ENCODE assay signal across 1 cellular context in the genomic region with DNA sequence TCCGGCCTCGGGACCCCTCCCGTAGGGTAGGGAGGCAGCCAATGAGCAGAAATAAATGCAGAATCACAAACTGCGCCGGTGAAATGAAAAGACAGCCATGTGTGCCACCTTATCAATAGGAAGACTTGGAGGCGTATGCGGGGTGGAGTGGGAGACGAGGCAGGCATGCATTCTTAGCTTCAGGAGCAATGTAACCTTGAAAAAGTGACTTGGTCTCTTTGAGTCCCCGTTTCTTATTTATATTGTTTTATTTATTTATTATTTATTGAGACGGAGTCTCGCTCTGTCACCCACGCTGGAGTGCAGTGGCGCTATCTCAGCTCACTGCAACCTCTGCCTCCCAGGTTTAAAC.
TF ChIP-seq lines count a peak whose summit lies in the region.

No MANE protein-coding gene starts in this region.

TF ChIP-seq in GM12878, 131 proteins besides CTCF, POLR2A, EP300 and RAD21:
- TF ChIP-seq STAT3 (IDR thresholded peaks at IDR 0.05; ENCODE audit: low read depth, low read length) (no peak), CBX5 (IDR thresholded peaks at IDR 0.05; ENCODE audit: low read depth) (no peak), POU2F2 (IDR thresholded peaks at IDR 0.05; ENCODE audit: borderline replicate concordance, low read depth, low read length) (no peak), FOXK2 (IDR thresholded peaks at IDR 0.05) (no peak), ZBED1 (IDR thresholded peaks at IDR 0.05; ENCODE audit: borderline replicate concordance) (no peak), SMAD1 (IDR thresholded peaks at IDR 0.05; ENCODE audit: low read depth, partially characterized antibody) (no peak), POLR2AphosphoS2 (IDR thresholded peaks at IDR 0.05; ENCODE audit: low read depth, low read length) (no peak)
- TF ChIP-seq, protein P1, sequence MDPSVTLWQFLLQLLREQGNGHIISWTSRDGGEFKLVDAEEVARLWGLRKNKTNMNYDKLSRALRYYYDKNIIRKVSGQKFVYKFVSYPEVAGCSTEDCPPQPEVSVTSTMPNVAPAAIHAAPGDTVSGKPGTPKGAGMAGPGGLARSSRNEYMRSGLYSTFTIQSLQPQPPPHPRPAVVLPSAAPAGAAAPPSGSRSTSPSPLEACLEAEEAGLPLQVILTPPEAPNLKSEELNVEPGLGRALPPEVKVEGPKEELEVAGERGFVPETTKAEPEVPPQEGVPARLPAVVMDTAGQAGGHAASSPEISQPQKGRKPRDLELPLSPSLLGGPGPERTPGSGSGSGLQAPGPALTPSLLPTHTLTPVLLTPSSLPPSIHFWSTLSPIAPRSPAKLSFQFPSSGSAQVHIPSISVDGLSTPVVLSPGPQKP (IDR thresholded peaks at IDR 0.05; ENCODE audit: low read depth, low read length): no peak
- TF ChIP-seq, protein P2, sequence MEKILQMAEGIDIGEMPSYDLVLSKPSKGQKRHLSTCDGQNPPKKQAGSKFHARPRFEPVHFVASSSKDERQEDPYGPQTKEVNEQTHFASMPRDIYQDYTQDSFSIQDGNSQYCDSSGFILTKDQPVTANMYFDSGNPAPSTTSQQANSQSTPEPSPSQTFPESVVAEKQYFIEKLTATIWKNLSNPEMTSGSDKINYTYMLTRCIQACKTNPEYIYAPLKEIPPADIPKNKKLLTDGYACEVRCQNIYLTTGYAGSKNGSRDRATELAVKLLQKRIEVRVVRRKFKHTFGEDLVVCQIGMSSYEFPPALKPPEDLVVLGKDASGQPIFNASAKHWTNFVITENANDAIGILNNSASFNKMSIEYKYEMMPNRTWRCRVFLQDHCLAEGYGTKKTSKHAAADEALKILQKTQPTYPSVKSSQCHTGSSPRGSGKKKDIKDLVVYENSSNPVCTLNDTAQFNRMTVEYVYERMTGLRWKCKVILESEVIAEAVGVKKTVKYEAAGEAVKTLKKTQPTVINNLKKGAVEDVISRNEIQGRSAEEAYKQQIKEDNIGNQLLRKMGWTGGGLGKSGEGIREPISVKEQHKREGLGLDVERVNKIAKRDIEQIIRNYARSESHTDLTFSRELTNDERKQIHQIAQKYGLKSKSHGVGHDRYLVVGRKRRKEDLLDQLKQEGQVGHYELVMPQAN (conservative IDR thresholded peaks at IDR 0.05): no peak
- TF ChIP-seq, protein P3, sequence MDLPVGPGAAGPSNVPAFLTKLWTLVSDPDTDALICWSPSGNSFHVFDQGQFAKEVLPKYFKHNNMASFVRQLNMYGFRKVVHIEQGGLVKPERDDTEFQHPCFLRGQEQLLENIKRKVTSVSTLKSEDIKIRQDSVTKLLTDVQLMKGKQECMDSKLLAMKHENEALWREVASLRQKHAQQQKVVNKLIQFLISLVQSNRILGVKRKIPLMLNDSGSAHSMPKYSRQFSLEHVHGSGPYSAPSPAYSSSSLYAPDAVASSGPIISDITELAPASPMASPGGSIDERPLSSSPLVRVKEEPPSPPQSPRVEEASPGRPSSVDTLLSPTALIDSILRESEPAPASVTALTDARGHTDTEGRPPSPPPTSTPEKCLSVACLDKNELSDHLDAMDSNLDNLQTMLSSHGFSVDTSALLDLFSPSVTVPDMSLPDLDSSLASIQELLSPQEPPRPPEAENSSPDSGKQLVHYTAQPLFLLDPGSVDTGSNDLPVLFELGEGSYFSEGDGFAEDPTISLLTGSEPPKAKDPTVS (IDR thresholded peaks at IDR 0.05; ENCODE audit: low read depth, low read length): no peak
- TF ChIP-seq, protein P4, sequence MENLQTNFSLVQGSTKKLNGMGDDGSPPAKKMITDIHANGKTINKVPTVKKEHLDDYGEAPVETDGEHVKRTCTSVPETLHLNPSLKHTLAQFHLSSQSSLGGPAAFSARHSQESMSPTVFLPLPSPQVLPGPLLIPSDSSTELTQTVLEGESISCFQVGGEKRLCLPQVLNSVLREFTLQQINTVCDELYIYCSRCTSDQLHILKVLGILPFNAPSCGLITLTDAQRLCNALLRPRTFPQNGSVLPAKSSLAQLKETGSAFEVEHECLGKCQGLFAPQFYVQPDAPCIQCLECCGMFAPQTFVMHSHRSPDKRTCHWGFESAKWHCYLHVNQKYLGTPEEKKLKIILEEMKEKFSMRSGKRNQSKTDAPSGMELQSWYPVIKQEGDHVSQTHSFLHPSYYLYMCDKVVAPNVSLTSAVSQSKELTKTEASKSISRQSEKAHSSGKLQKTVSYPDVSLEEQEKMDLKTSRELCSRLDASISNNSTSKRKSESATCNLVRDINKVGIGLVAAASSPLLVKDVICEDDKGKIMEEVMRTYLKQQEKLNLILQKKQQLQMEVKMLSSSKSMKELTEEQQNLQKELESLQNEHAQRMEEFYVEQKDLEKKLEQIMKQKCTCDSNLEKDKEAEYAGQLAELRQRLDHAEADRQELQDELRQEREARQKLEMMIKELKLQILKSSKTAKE (IDR thresholded peaks at IDR 0.05; ENCODE audit: low read depth, poor library complexity, severe bottlenecking): no peak
